28 cellular contexts compared by ENCODE assay signal in the genomic region with DNA sequence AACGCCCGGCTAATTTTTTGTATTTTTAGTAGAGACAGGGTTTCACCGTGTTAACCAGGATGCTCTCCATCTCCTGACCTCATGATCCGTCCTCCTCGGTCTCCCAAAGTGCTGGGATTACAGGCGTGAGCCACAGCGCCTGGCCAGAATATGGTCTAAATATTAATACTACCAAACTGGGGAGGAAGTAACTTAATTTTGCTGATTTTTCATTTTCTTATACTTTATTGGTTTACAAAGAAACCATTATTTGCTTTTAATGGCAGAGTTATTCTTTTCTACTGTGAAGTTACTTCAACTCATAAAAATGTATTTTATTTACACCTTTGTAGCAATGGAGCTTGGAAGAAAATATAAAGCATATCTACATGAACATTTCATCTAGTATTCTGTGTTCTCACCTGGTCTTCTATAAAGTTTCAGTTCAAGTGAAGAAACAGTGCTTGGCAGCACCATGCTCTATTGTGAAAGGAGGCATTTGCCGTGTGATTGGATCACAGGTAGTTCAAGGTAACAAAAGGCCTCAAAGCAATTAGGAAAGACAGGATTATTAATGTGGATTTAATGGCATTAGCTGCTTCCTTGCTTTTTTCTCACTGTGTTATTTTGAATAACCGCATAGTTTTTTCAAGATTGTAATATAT.
"Had no signal": no experiment of that assay in that cellular context is flagged by ENCODE, and none has a peak within 500 bp of the region (broad histone marks: within the 10 kb centered on the region; RNA-seq: fewer than 3 reads in every experiment).

No MANE protein-coding gene starts in this region.

- H3K27ac ChIP-seq: coronary artery, heart right ventricle, psoas muscle, spleen, testis, tibial artery, upper lobe of left lung had no signal

- H3K4me1 ChIP-seq: psoas muscle, testis, tibial artery had no signal

- H3K4me3 ChIP-seq: coronary artery, esophagus squamous epithelium, heart right ventricle, psoas muscle, skin epidermis, spleen, tibial artery, upper lobe of left lung had no signal

- H3K27me3 ChIP-seq: esophagus squamous epithelium, heart right ventricle, spleen, testis, tibial artery, upper lobe of left lung had no signal

- DNase-seq: dermis blood vessel endothelial cell; effector memory CD4-positive, alpha-beta T cell; esophagus squamous epithelium; foreskin melanocyte; glutamatergic neuron; heart right ventricle; hypothalamus; immature natural killer cell; islet precursor cell; kidney glomerular epithelial cell; mesenchymal stem cell; midbrain; naive thymus-derived CD8-positive, alpha-beta T cell; nephron progenitor cell; nucleus accumbens; psoas muscle; spleen; stimulated activated CD4-positive, alpha-beta T cell treated with anti-CD3 and anti-CD28 coated beads, Interleukin-4, amount 100 ng/mL, for 4 hours; stimulated activated naive CD8-positive, alpha-beta T cell treated with anti-CD3 and anti-CD28 coated beads, Interleukin-15, Interleukin-2, amounts not matched to agents 100 U/mL and 50 U/mL, for 24 hours; substantia nigra; testis; tibial artery had no signal

- ATAC-seq: naive thymus-derived CD8-positive, alpha-beta T cell; psoas muscle; stimulated activated memory B cell treated with anti-CD40 and anti-IgM and Interleukin-4, amounts not matched to agents 10 μg/mL and 1 μg/mL and 100 μg/mL, for 72 hours; stimulated activated naive CD8-positive, alpha-beta T cell treated with anti-CD3 and anti-CD28 coated beads, Interleukin-15, Interleukin-2, amounts not matched to agents 100 U/mL and 50 U/mL, for 24 hours had no signal

- FAIRE-seq: endothelial cell of umbilical vein, urothelium cell line had no signal

- H3K9me3 ChIP-seq: esophagus squamous epithelium, heart right ventricle, psoas muscle, spleen, testis, tibial artery, upper lobe of left lung had no signal
